ENCODE assay signal across 1 cellular context in genomic region chr15:38069001-38069400, GRCh38.
TF ChIP-seq lines count a peak whose summit lies in the region.

No MANE protein-coding gene starts in this region.

TF ChIP-seq in GM12878, 131 proteins besides CTCF, POLR2A, EP300 and RAD21 (continued from another document):
- TF ChIP-seq ZBTB11 (CRISPR knock-in tag; IDR thresholded peaks at IDR 0.05) (no peak), NFYA (IDR thresholded peaks at IDR 0.05; ENCODE audit: borderline replicate concordance, low read depth, low read length) (no peak), ETV6 (conservative IDR thresholded peaks at IDR 0.05 in 1 of 2, IDR thresholded peaks at IDR 0.05 in 1 of 2; ENCODE audit: borderline replicate concordance in 1 of 2, low read depth in 1 of 2) (peak in 1 of 2 experiments; percentile 97; a peak in 2 of 4 replicates), MTA3 (IDR thresholded peaks at IDR 0.05; ENCODE audit: borderline replicate concordance, low read length) (peak; percentile 52; the same call in 1 of the 2 replicates), MEF2B (IDR thresholded peaks at IDR 0.05; ENCODE audit: partially characterized antibody, poor library complexity, severe bottlenecking) (peak; percentile 24), HSF1 (IDR thresholded peaks at IDR 0.05; ENCODE audit: low read depth, low read length) (no peak), ATF2 (IDR thresholded peaks at IDR 0.05; ENCODE audit: low read length) (peak; percentile 97), PAX8 (IDR thresholded peaks at IDR 0.05) (no peak), RELA (IDR thresholded peaks at IDR 0.05; ENCODE audit: borderline replicate concordance, partially characterized antibody) (no peak), POU2F2 (IDR thresholded peaks at IDR 0.05; ENCODE audit: borderline replicate concordance, low read depth, low read length) (peak; percentile 82; the same call in 1 of the 3 replicates), CHD2 (IDR thresholded peaks at IDR 0.05; ENCODE audit: borderline replicate concordance, low read depth, low read length) (peak; percentile 39; the same call in 1 of the 2 replicates), RUNX3 (IDR thresholded peaks at IDR 0.05; ENCODE audit: low read length) (peak; percentile 92), IRF4 (IDR thresholded peaks at IDR 0.05; ENCODE audit: low read depth, low read length) (peak; percentile 97), PML (IDR thresholded peaks at IDR 0.05; ENCODE audit: low read length) (peak; percentile 80; the same call in 1 of the 2 replicates)
